In the genomic region with DNA sequence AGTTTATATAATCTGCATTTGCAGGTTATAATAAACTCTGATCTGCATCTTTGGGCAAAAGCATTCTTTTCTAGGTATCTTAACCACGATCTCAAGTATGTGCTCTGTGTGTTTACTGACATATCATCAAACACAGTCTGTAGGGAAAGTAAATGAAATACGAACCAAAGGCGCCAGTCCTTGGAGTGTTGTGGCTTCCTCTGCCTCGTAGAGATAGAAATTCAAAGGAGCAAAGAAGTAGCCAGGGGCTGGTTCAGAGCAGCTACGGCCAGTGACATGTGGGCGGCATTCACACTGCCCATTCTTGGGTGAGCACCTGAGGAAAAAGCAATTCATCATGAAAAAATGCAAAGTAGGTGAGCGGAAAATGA, we compare ENCODE assay signal across 29 cellular contexts. TPM values are rescaled to one million over a fixed set of nuclear protein-coding genes. Genes with fewer than 3 reads are reported as not detected.
DNase-seq lines count a peak whose midpoint lies in the region; ATAC-seq and TF ChIP-seq lines count a peak whose summit lies in the region.
"Had no signal": no experiment of that assay in that cellular context is flagged by ENCODE, and none has a peak within 500 bp of the region (broad histone marks: within the 10 kb centered on the region; RNA-seq: fewer than 3 reads in every experiment).

No MANE protein-coding gene starts in this region.

- no peak overlapping the region for H3K4me2 ChIP-seq in IMR-90 (ENCODE audit: low read depth, low read length)

- H3K9ac ChIP-seq in IMR-90 (ENCODE audit: low read depth, low read length), result no peak overlapping the region

- no peak overlapping the region for H3K56ac ChIP-seq in IMR-90 (ENCODE audit: extremely low read depth, insufficient read depth, low read length)

- TF ChIP-seq CTCF in IMR-90 (conservative IDR thresholded peaks at IDR 0.05; ENCODE audit: low read depth, low read length), result no peak
- TF ChIP-seq CTCF in adrenal gland (IDR thresholded peaks at IDR 0.05), result no peak

- no peaks in the 10 kb centered on the region for H3K27me3 ChIP-seq in IMR-90 (ENCODE audit: control insufficient read depth, insufficient read depth, low read length)
- no peaks in the 10 kb centered on the region for H3K27me3 ChIP-seq in adrenal gland
- H3K27me3 ChIP-seq: brain microvascular endothelial cell, vagina had no signal

- no peaks in the 10 kb centered on the region for H3K36me3 ChIP-seq in IMR-90 (ENCODE audit: control insufficient read depth, insufficient read depth, low read length)
- no peaks in the 10 kb centered on the region for H3K36me3 ChIP-seq in adrenal gland (replicated peaks in 1 of 2)
- H3K36me3 ChIP-seq: brain microvascular endothelial cell, thoracic aorta, vagina had no signal

- no TSS peak for BruUV-seq in IMR-90 (replicated peaks; lab: Mats Ljungman, UMichigan)

- H2AFZ ChIP-seq in IMR-90 (replicated peaks; ENCODE audit: low read length, poor library complexity), result no peak overlapping the region

- TF ChIP-seq POLR2A in IMR-90 (IDR thresholded peaks at IDR 0.05; ENCODE audit: low read depth, low read length), result no peak
- no peak for TF ChIP-seq POLR2A in adrenal gland (IDR thresholded peaks at IDR 0.05)

- intact Hi-C loops in IMR-90 (cut with micrococcal nuclease) (no loop called here), adrenal gland (cut with DNase I) (no loop called here)

- ATAC-seq in IMR-90 (ENCODE audit: low read depth) (no peak), GM18867 (IDR thresholded peaks at IDR 0.05; ENCODE audit: unreplicated experiment) (no peak), GM21515 (IDR thresholded peaks at IDR 0.05; ENCODE audit: unreplicated experiment) (no peak), HG03108 (IDR thresholded peaks at IDR 0.05; ENCODE audit: unreplicated experiment) (no peak)
- ATAC-seq: HCT116; mucosa of descending colon; natural killer cell treated with Interleukin-12 subunit alpha and Interleukin-12 subunit beta and Interleukin-15 and Interleukin-18, amount 100 ng/mL, for 72 hours had no signal

- H3K9me3 ChIP-seq in IMR-90 (ENCODE audit: control insufficient read depth, insufficient read depth, low read length) (no peaks in the 10 kb centered on the region), adrenal gland (replicated peaks in 1 of 3) (no peaks in the 10 kb centered on the region)
- H3K9me3 ChIP-seq: mucosa of descending colon, thoracic aorta, vagina had no signal

- TF ChIP-seq RAD21 in IMR-90 (IDR thresholded peaks at IDR 0.05; ENCODE audit: low read length), result no peak

- no peak overlapping the region for H2AK9ac ChIP-seq in IMR-90 (replicated peaks; ENCODE audit: low read depth, low read length, poor library complexity)

- H3K4ac ChIP-seq in IMR-90 (ENCODE audit: low read depth, low read length), result peak overlapping the region; percentile 27; the same call in 1 of the 2 replicates

- H4K5ac ChIP-seq in IMR-90 (ENCODE audit: low read depth, low read length), result no peak overlapping the region

- WGBS in IMR-90 (ENCODE audit: extremely low coverage in 2 of 2, insufficient read length in 1 of 2), 2 experiments, result no CpG with 5 or more reads among the region's 7 CpGs
- WGBS in adrenal gland, 4 donors, result 89 to 94% (median 91%) methylated on average over 7 of the region's 7 CpGs

- H3K4me3 ChIP-seq in IMR-90 (ENCODE audit: insufficient read depth, low read depth, low read length) (no peak overlapping the region), adrenal gland (no peak overlapping the region)
- H3K4me3 ChIP-seq: mucosa of descending colon, SK-N-MC, thoracic aorta, vagina had no signal

- H3K9me1 ChIP-seq in IMR-90 (ENCODE audit: insufficient read depth, low read length), result peaks cover 9% of the 10 kb centered on the region; the same call in 1 of the 2 replicates

- H3K4me1 ChIP-seq in IMR-90 (ENCODE audit: control insufficient read depth, insufficient read depth, low read length), result peaks cover 19% of the 10 kb centered on the region
- H3K4me1 ChIP-seq in adrenal gland (replicated peaks in 1 of 2), result peaks cover 0 to 5% of the 10 kb centered on the region in 2 donors

- DNase-seq in DMS53 treated with DMSO at 0.1 percent for 48 hours (lab: John Stamatoyannopoulos, UW; ENCODE audit: unreplicated experiment) (peak; percentile 50), IMR-90 (no peak), RPMI7951 (ENCODE audit: low read depth) (peak; percentile 56), iris pigment epithelial cell (ENCODE audit: low read depth) (peak; percentile 54), adrenal gland (no peak)
- DNase-seq: activated CD4-positive, alpha-beta T cell treated with anti-CD3 and anti-CD28 coated beads, Interleukin-2, amount 10 ng/mL, durations not matched to agents 24 days and 14 days; activated gamma-delta T cell; activated naive CD8-positive, alpha-beta T cell treated with anti-CD3 and anti-CD28 coated beads, Interleukin-2, amount 10 ng/mL, durations not matched to agents 7 days and 5 days; activated T-cell treated with anti-CD3 and anti-CD28 coated beads, Interleukin-2, amount 50 U/mL, for 1 hour; brain microvascular endothelial cell; effector CD4-positive, alpha-beta T cell; mucosa of descending colon; NCI-H1048; NCI-H1694 treated with DMSO at 0.1 percent for 48 hours; NCI-H226; NCI-H69; RPMI8226 had no signal

- POLR2A ChIA-PET in IMR-90 (lab: Charles Lee; ENCODE audit: unreplicated experiment), result no interaction called here

- in situ Hi-C loops in IMR-90 (cut with MboI; ENCODE audit: low sequenced_read_pairs), result no loop called here

- no peak overlapping the region for H3K14ac ChIP-seq in IMR-90 (replicated peaks; ENCODE audit: low read depth, low read length)

- H2BK15ac ChIP-seq in IMR-90 (ENCODE audit: low read depth, low read length), result peak overlapping the region; percentile 8; the same call in 1 of the 3 replicates

- H4K8ac ChIP-seq in IMR-90 (ENCODE audit: low read depth in 2 of 2, low read length in 2 of 2), result no peak overlapping the region

- H2BK5ac ChIP-seq in IMR-90 (ENCODE audit: low read depth, low read length, poor library complexity, severe bottlenecking), result no peak overlapping the region

- no peaks in the 10 kb centered on the region for H4K20me1 ChIP-seq in IMR-90 (ENCODE audit: insufficient read depth, low read length)

- H3K23ac ChIP-seq in IMR-90 (ENCODE audit: low read depth, low read length), result no peak overlapping the region

- H2BK120ac ChIP-seq in IMR-90 (ENCODE audit: low read depth, low read length), result no peak overlapping the region

- H3K18ac ChIP-seq in IMR-90 (ENCODE audit: low read depth, low read length), result no peak overlapping the region

- no peak overlapping the region for H3K27ac ChIP-seq in IMR-90 (ENCODE audit: insufficient read depth, low read length)
- no peak overlapping the region for H3K27ac ChIP-seq in adrenal gland
- H3K27ac ChIP-seq: brain microvascular endothelial cell, epithelial cell of prostate, SK-N-MC, thoracic aorta, vagina had no signal

- dilution Hi-C loops in IMR-90 (cut with HindIII; ENCODE audit: low sequenced_read_pairs, unreplicated experiment), result no loop called here

- peak overlapping the region; percentile 28; the same call in 1 of the 2 replicates for H2BK20ac ChIP-seq in IMR-90 (ENCODE audit: low read depth, low read length)

- 0 out of 2 replicates have a peak overlapping the region, but pooled peaks have one; percentile 17 for H2AK5ac ChIP-seq in IMR-90 (ENCODE audit: low read depth, low read length)

- peak overlapping the region; percentile 57; the same call in 1 of the 2 replicates for H4K91ac ChIP-seq in IMR-90 (ENCODE audit: insufficient read depth, low read depth, low read length)

- no peaks in the 10 kb centered on the region for H3K79me1 ChIP-seq in IMR-90 (ENCODE audit: low read depth in 1 of 2, low read length in 2 of 2)

- CTCF ChIA-PET in IMR-90 (lab: Yijun Ruan, JAX), result no interaction called here

TF ChIP-seq in IMR-90, 13 proteins besides CTCF, POLR2A, EP300 and RAD21 (continues in another document):
- TF ChIP-seq MAZ (IDR thresholded peaks at IDR 0.05; ENCODE audit: borderline replicate concordance, low read depth, low read length) (no peak), RCOR1 (IDR thresholded peaks at IDR 0.05; ENCODE audit: insufficient replicate concordance, low read length) (no peak), NFE2L2 (IDR thresholded peaks at IDR 0.05; ENCODE audit: low read depth, low read length) (no peak), SMC3 (IDR thresholded peaks at IDR 0.05; ENCODE audit: low read depth, low read length) (no peak), CHD1 (IDR thresholded peaks at IDR 0.05; ENCODE audit: low read depth, low read length) (no peak), BHLHE40 (IDR thresholded peaks at IDR 0.05; ENCODE audit: low read depth, low read length) (no peak), FOS (IDR thresholded peaks at IDR 0.05; ENCODE audit: low read depth, low read length) (no peak), MXI1 (IDR thresholded peaks at IDR 0.05; ENCODE audit: borderline replicate concordance, low read depth, low read length) (no peak), MAFK (IDR thresholded peaks at IDR 0.05; ENCODE audit: low read depth, low read length) (no peak), RFX5 (IDR thresholded peaks at IDR 0.05; ENCODE audit: low read depth, low read length) (no peak)
- TF ChIP-seq, protein P1, sequence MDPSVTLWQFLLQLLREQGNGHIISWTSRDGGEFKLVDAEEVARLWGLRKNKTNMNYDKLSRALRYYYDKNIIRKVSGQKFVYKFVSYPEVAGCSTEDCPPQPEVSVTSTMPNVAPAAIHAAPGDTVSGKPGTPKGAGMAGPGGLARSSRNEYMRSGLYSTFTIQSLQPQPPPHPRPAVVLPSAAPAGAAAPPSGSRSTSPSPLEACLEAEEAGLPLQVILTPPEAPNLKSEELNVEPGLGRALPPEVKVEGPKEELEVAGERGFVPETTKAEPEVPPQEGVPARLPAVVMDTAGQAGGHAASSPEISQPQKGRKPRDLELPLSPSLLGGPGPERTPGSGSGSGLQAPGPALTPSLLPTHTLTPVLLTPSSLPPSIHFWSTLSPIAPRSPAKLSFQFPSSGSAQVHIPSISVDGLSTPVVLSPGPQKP (IDR thresholded peaks at IDR 0.05; ENCODE audit: borderline replicate concordance, low read depth, low read length), result no peak
- TF ChIP-seq, protein P2, sequence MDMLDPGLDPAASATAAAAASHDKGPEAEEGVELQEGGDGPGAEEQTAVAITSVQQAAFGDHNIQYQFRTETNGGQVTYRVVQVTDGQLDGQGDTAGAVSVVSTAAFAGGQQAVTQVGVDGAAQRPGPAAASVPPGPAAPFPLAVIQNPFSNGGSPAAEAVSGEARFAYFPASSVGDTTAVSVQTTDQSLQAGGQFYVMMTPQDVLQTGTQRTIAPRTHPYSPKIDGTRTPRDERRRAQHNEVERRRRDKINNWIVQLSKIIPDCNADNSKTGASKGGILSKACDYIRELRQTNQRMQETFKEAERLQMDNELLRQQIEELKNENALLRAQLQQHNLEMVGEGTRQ (IDR thresholded peaks at IDR 0.05; ENCODE audit: low read depth, low read length), result no peak

RNA-seq across cellular contexts. Expression of a gene that starts 38.7 kb away (rescaled TPM):
- total RNA-seq in IMR-90 (2012; rRNA removed), result under 0.01 and 0.18 TPM in 2 replicates
- polyA plus RNA-seq in IMR-90 (2012; rRNA removed), result 0.12 and 0.13 TPM in 2 replicates
- 0.05 and 0.09 TPM in 2 replicates for polyA plus RNA-seq in IMR-90 (2012; cell fraction: cytosol; rRNA removed)
- polyA plus RNA-seq in IMR-90 (2012; cell fraction: nucleus; rRNA removed; ENCODE audit: low replicate concordance), result 0.05 and 0.10 TPM in 2 replicates
- 0.10 and 0.24 TPM in 2 replicates for total RNA-seq in RPMI7951 (2014; rRNA removed; shearing (Covaris generic))
- total RNA-seq in adrenal gland, result 1 to 10 TPM in 1 of 8 donors, under 1 TPM in 3, not detected in 4; 0.12 to 1.0 (median 0.24) TPM
- under 1 TPM in 2 of 3 donors, not detected in 1; 0.16 to 0.40 TPM for polyA plus RNA-seq in adrenal gland
- total RNA-seq: activated CD4-positive, alpha-beta T cell treated with anti-CD3 and anti-CD28 coated beads, Interleukin-2, amount 10 ng/mL, durations not matched to agents 24 days and 14 days; activated CD8-positive, alpha-beta memory T cell treated with anti-CD3 and anti-CD28 coated beads for 36 hours; activated naive CD8-positive, alpha-beta T cell treated with anti-CD3 and anti-CD28 coated beads, Interleukin-2, amount 10 ng/mL, durations not matched to agents 7 days and 5 days; LHCN-M2; natural killer cell treated with Interleukin-12 subunit alpha and Interleukin-12 subunit beta and Interleukin-15 and Interleukin-18, amount 100 ng/mL, for 72 hours had no signal
- polyA plus RNA-seq: CD14-positive monocyte had no signal

Comparison
In these comparisons a context has a peak if more than half of its experiments do, and no peak if none do; other contexts are left out.
1. DNase-seq: peak in DMS53 treated with DMSO at 0.1 percent for 48 hours (single experiment), RPMI7951 (single experiment) and iris pigment epithelial cell (single experiment); none in IMR-90 (single experiment) and adrenal gland (0 of 7).